ENCODE assay signal across 8 cellular contexts in the genomic region with DNA sequence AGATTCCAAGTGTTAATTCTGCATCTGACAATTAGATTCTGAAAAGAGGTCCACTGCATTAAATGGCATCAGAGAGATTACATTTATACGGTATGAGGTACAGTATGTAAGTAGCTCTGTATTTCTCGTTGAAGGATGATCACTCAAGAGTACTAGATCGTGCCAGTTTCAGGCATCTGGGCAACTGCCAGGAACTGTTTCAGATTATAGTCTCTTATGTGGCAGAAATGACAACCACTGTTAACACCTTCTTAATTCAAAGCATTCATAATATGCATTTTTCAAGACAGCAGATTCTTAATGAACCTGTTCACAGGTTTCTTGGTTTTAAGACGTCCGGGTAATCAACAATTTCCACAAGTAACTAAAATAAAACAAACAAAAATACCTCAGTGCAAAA. TPM values are rescaled to one million over a fixed set of nuclear protein-coding genes. Genes with fewer than 3 reads are reported as not detected.
DNase-seq lines count a peak whose midpoint lies in the region; ATAC-seq and TF ChIP-seq lines count a peak whose summit lies in the region.

No MANE protein-coding gene starts in this region.

- H3K36me3 ChIP-seq in HCT116 (ENCODE audit: control insufficient read depth in 1 of 2, insufficient read depth in 2 of 2, low read length in 2 of 2) = no peaks in the 10 kb centered on the region
- H3K36me3 ChIP-seq in SJCRH30 = peaks cover 15% of the 10 kb centered on the region
- H3K36me3 ChIP-seq in stomach = no peaks in the 10 kb centered on the region

- 5% methylated on average over 5 of the region's 5 CpGs for WGBS in right cardiac atrium
- 6 to 20% (median 13%) methylated on average over 5 of the region's 5 CpGs for WGBS in stomach, 5 donors

- peak overlapping the region; percentile 79 for H3K9ac ChIP-seq in HCT116 (ENCODE audit: low read length)

- TF ChIP-seq POLR2A in HCT116 (IDR thresholded peaks at IDR 0.05; ENCODE audit: borderline replicate concordance, extremely low read depth, insufficient read depth, insufficient read length) (no peak), stomach (IDR thresholded peaks at IDR 0.05) (no peak)

- H4K20me1 ChIP-seq in HCT116 (ENCODE audit: insufficient read depth) = no peaks in the 10 kb centered on the region

- intact Hi-C loops in HCT116 (cut with micrococcal nuclease) (loop anchor here (1.0 to 10.0 kb wide), 4 partner anchors 21 to 379 kb away; no protein-coding TSS in a partner anchor), right cardiac atrium (cut with DNase I) (no loop called here), stomach (cut with DNase I; ENCODE audit: low total_unique reads) (no loop called here)

- DNase-seq in HCT116 (ENCODE audit: low read depth, low spot score) (no peak), SJCRH30 (peak in 1 of 2 experiments; percentile 16), right cardiac atrium (peak in 2 of 3 donors; percentile 24 to 48), stomach (peak; percentile 31), GM13976 (ENCODE audit: low spot score) (no peak)
- DNase-seq in activated T-cell treated with anti-CD3 and anti-CD28 coated beads, Interleukin-2, amount 50 U/mL, for 48 hours = no peak

- H3K4me1 ChIP-seq in HCT116 (ENCODE audit: control insufficient read depth in 1 of 2, insufficient read depth in 2 of 2, low read length in 2 of 2) (peaks cover 13 to 16% of the 10 kb centered on the region in 2 experiments; a peak in 3 of 4 replicates), SJCRH30 (peaks cover 8% of the 10 kb centered on the region), right cardiac atrium (ENCODE audit: control insufficient read depth, insufficient read depth, low read length) (peaks cover 3% of the 10 kb centered on the region), stomach (peaks cover 12 to 65% (median 39%) of the 10 kb centered on the region in 4 donors)

- no peak for TF ChIP-seq CTCF in HCT116 (IDR thresholded peaks at IDR 0.05 in 2 of 3, conservative IDR thresholded peaks at IDR 0.05 in 1 of 3; ENCODE audit: borderline replicate concordance in 1 of 3, insufficient read depth in 1 of 3, low read depth in 2 of 3, low read length in 2 of 3)
- TF ChIP-seq CTCF in stomach (IDR thresholded peaks at IDR 0.05) = no peak
- no peak for TF ChIP-seq CTCF in GM13976 (IDR thresholded peaks at IDR 0.05; ENCODE audit: borderline replicate concordance, control extremely low read depth, extremely low read depth, insufficient read depth, missing control alignments)

- no TSS peak for BruUV-seq in HCT116 (replicated peaks; lab: Mats Ljungman, UMichigan)

- H3K4me3 ChIP-seq in HCT116 (replicated peaks in 1 of 2; ENCODE audit: low read depth in 1 of 2, low read length in 2 of 2) = peak overlapping the region; percentile 68 to 72
- peak overlapping the region; percentile 96 for H3K4me3 ChIP-seq in SJCRH30
- H3K4me3 ChIP-seq in right cardiac atrium (ENCODE audit: low read length) = peak overlapping the region; percentile 72
- H3K4me3 ChIP-seq in stomach = peak overlapping the region; percentile 77 to 90 (median 86)

- no peaks in the 10 kb centered on the region for H3K9me2 ChIP-seq in HCT116 (ENCODE audit: insufficient read depth)

- RAD21 ChIA-PET in HCT116 (lab: Charles Lee; ENCODE audit: low non-redundant PET in 1 of 2, low total read pairs in 2 of 2, uncharacterized antibody in 2 of 2, unreplicated experiment in 2 of 2) = interaction anchor here in 1 of 2 experiments (0.6 kb wide), 1 partner anchor 457 kb away, joined by 3 read pairs; no protein-coding TSS in a partner anchor

- TF ChIP-seq EP300 in stomach (IDR thresholded peaks at IDR 0.05) = no peak

- CTCF ChIA-PET in HCT116 (lab: Charles Lee) = no interaction called here

- in situ Hi-C loops in GM13976 (cut with MboI; ENCODE audit: low sequenced_read_pairs, unreplicated experiment) = no loop called here

- peaks cover 59% of the 10 kb centered on the region for H3K79me2 ChIP-seq in HCT116 (ENCODE audit: insufficient read depth, low read length)

- TF ChIP-seq RAD21 in HCT116 (IDR thresholded peaks at IDR 0.05; ENCODE audit: low read depth) = no peak

- H3K9me3 ChIP-seq in HCT116 (ENCODE audit: control insufficient read depth in 1 of 2, insufficient read depth in 1 of 2, low read depth in 1 of 2, low read length in 2 of 2) (no peaks in the 10 kb centered on the region), SJCRH30 (replicated peaks) (no peaks in the 10 kb centered on the region), right cardiac atrium (ENCODE audit: control insufficient read depth, low read length) (no peaks in the 10 kb centered on the region), stomach (no peaks in the 10 kb centered on the region)

- POLR2A ChIA-PET in HCT116 (lab: Charles Lee) = no interaction called here

- no peak overlapping the region for H2AFZ ChIP-seq in HCT116 (ENCODE audit: low read depth, low read length, poor library complexity, severe bottlenecking)

- H3K27ac ChIP-seq in HCT116 (ENCODE audit: low read depth, low read length) = peak overlapping the region; percentile 95; the same call in 1 of the 2 replicates
- no peak overlapping the region for H3K27ac ChIP-seq in SJCRH30
- no peak overlapping the region for H3K27ac ChIP-seq in right cardiac atrium (ENCODE audit: low read length)
- H3K27ac ChIP-seq in stomach = peak overlapping the region in 3 of 5 donors; percentile 96 to 98 (median 97)

- no peak for ATAC-seq in HCT116
- no peak for ATAC-seq in right cardiac atrium
- ATAC-seq in esophagus mucosa = no peak
- ATAC-seq in GM18520 (IDR thresholded peaks at IDR 0.05; ENCODE audit: unreplicated experiment) = no peak

- no peaks in the 10 kb centered on the region for H3K27me3 ChIP-seq in HCT116 (ENCODE audit: insufficient read depth, low read length)
- H3K27me3 ChIP-seq in SJCRH30 = no peaks in the 10 kb centered on the region
- no peaks in the 10 kb centered on the region for H3K27me3 ChIP-seq in right cardiac atrium (ENCODE audit: control insufficient read depth, insufficient read depth)
- no peaks in the 10 kb centered on the region for H3K27me3 ChIP-seq in stomach

- H3K4me2 ChIP-seq in HCT116 (ENCODE audit: low read length) = peak overlapping the region; percentile 75

TF ChIP-seq in HCT116, 20 proteins besides CTCF, POLR2A, EP300 and RAD21:
- TF ChIP-seq YY1 (IDR thresholded peaks at IDR 0.05; ENCODE audit: extremely low read depth, insufficient replicate concordance, low read depth, low read length) = no peak
- TF ChIP-seq, protein P1, sequence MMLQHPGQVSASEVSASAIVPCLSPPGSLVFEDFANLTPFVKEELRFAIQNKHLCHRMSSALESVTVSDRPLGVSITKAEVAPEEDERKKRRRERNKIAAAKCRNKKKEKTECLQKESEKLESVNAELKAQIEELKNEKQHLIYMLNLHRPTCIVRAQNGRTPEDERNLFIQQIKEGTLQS (IDR thresholded peaks at IDR 0.05) = no peak
- no peak for TF ChIP-seq SRF (IDR thresholded peaks at IDR 0.05; ENCODE audit: low read depth)
- no peak for TF ChIP-seq SIN3A (IDR thresholded peaks at IDR 0.05; ENCODE audit: low read depth)
- no peak for TF ChIP-seq JUND (IDR thresholded peaks at IDR 0.05)

RNA-seq across cellular contexts. Expression of a gene that starts 1.6 kb away (rescaled TPM):
- total RNA-seq in HCT116 (2021; ENCODE audit: unreplicated experiment) = 16.5 TPM
- 8.7 and 10.0 TPM in 2 replicates for polyA plus RNA-seq in HCT116 (2012)
- 18.4 and 21.0 TPM in 2 replicates for total RNA-seq in SJCRH30 (2014; rRNA removed; shearing (Covaris generic))
- 10 to 100 TPM in 3 of 4 donors, 1 to 10 TPM in 1; 7.9 to 11.5 (median 10.6) TPM for total RNA-seq in right cardiac atrium
- polyA plus RNA-seq in right cardiac atrium = 3.0 TPM
- 10 to 100 TPM in 4 of 5 donors, 1 to 10 TPM in 1; 9.9 to 51.2 (median 26.3) TPM for total RNA-seq in stomach
- 1 to 10 TPM; 2.7 to 3.4 (median 3.4) TPM for polyA plus RNA-seq in stomach
- 12.8 TPM for total RNA-seq in esophagus mucosa

Comparison
In these comparisons a context has a peak if more than half of its experiments do, and no peak if none do; other contexts are left out.
1. DNase-seq: peak in right cardiac atrium (2 of 3) and stomach (single experiment); none in HCT116 (single experiment), activated T-cell treated with anti-CD3 and anti-CD28 coated beads, Interleukin-2, amount 50 U/mL, for 48 hours (0 of 2) and GM13976 (single experiment).
2. H3K27ac ChIP-seq: peak in HCT116 (single experiment) and stomach (3 of 5); none in SJCRH30 (single experiment) and right cardiac atrium (single experiment).
3. Peak in every context shown above with its lines, with median percentiles within 50 percentile points of each other: H3K4me3 ChIP-seq.